In the genomic region with DNA sequence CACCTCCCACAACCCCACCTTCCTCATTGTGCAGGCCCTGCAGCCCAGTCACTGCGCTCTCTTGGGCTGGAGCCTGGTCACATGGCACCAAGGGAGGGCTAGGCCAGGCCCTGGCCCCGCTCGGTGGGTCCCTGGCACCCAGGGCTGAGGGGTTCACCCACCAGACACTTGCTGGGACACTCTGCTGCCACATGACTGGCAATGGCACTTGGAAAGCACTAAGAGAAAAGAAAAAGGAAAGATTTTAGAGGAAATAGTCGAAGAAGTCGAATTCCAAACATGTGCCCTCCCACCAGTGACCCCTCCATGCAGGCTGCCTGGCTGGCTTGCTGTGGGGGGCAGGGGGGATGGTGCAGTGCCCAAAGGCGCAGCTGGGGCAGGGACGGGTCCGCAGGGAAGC, we compare ENCODE assay signal across 2 cellular contexts.
TF ChIP-seq lines count a peak whose summit lies in the region.

No MANE protein-coding gene starts in this region.

TF ChIP-seq in IMR-90, 13 proteins besides CTCF, POLR2A, EP300 and RAD21:
- TF ChIP-seq BHLHE40 (IDR thresholded peaks at IDR 0.05; ENCODE audit: low read depth, low read length) (no peak), NFE2L2 (IDR thresholded peaks at IDR 0.05; ENCODE audit: low read depth, low read length) (no peak), SMC3 (IDR thresholded peaks at IDR 0.05; ENCODE audit: low read depth, low read length) (no peak), CHD1 (IDR thresholded peaks at IDR 0.05; ENCODE audit: low read depth, low read length) (no peak), MAZ (IDR thresholded peaks at IDR 0.05; ENCODE audit: borderline replicate concordance, low read depth, low read length) (no peak), CEBPB (IDR thresholded peaks at IDR 0.05; ENCODE audit: low read depth, low read length) (no peak), MXI1 (IDR thresholded peaks at IDR 0.05; ENCODE audit: borderline replicate concordance, low read depth, low read length) (no peak), RCOR1 (IDR thresholded peaks at IDR 0.05; ENCODE audit: insufficient replicate concordance, low read length) (no peak), RFX5 (IDR thresholded peaks at IDR 0.05; ENCODE audit: low read depth, low read length) (no peak), FOS (IDR thresholded peaks at IDR 0.05; ENCODE audit: low read depth, low read length) (no peak), MAFK (IDR thresholded peaks at IDR 0.05; ENCODE audit: low read depth, low read length) (no peak)
- TF ChIP-seq, protein P1, sequence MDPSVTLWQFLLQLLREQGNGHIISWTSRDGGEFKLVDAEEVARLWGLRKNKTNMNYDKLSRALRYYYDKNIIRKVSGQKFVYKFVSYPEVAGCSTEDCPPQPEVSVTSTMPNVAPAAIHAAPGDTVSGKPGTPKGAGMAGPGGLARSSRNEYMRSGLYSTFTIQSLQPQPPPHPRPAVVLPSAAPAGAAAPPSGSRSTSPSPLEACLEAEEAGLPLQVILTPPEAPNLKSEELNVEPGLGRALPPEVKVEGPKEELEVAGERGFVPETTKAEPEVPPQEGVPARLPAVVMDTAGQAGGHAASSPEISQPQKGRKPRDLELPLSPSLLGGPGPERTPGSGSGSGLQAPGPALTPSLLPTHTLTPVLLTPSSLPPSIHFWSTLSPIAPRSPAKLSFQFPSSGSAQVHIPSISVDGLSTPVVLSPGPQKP (IDR thresholded peaks at IDR 0.05; ENCODE audit: borderline replicate concordance, low read depth, low read length) = no peak
- TF ChIP-seq, protein P2, sequence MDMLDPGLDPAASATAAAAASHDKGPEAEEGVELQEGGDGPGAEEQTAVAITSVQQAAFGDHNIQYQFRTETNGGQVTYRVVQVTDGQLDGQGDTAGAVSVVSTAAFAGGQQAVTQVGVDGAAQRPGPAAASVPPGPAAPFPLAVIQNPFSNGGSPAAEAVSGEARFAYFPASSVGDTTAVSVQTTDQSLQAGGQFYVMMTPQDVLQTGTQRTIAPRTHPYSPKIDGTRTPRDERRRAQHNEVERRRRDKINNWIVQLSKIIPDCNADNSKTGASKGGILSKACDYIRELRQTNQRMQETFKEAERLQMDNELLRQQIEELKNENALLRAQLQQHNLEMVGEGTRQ (IDR thresholded peaks at IDR 0.05; ENCODE audit: low read depth, low read length) = no peak

TF ChIP-seq in H1, 55 proteins besides CTCF, POLR2A, EP300 and RAD21:
- no peak for TF ChIP-seq CHD1 (IDR thresholded peaks at IDR 0.05; ENCODE audit: low read depth, low read length)
- TF ChIP-seq, protein P3, sequence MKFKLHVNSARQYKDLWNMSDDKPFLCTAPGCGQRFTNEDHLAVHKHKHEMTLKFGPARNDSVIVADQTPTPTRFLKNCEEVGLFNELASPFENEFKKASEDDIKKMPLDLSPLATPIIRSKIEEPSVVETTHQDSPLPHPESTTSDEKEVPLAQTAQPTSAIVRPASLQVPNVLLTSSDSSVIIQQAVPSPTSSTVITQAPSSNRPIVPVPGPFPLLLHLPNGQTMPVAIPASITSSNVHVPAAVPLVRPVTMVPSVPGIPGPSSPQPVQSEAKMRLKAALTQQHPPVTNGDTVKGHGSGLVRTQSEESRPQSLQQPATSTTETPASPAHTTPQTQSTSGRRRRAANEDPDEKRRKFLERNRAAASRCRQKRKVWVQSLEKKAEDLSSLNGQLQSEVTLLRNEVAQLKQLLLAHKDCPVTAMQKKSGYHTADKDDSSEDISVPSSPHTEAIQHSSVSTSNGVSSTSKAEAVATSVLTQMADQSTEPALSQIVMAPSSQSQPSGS (IDR thresholded peaks at IDR 0.05; ENCODE audit: low read length) = no peak
- no peak for TF ChIP-seq SIX5 (IDR thresholded peaks at IDR 0.05; ENCODE audit: low read depth, low read length)
- no peak for TF ChIP-seq KDM5A (IDR thresholded peaks at IDR 0.05; ENCODE audit: low read length)
- no peak for TF ChIP-seq TBP (IDR thresholded peaks at IDR 0.05; ENCODE audit: low read depth, low read length)
- no peak for TF ChIP-seq HDAC6 (IDR thresholded peaks at IDR 0.05; ENCODE audit: low read depth, low read length)
